1 cellular context compared by ENCODE assay signal in the genomic region with DNA sequence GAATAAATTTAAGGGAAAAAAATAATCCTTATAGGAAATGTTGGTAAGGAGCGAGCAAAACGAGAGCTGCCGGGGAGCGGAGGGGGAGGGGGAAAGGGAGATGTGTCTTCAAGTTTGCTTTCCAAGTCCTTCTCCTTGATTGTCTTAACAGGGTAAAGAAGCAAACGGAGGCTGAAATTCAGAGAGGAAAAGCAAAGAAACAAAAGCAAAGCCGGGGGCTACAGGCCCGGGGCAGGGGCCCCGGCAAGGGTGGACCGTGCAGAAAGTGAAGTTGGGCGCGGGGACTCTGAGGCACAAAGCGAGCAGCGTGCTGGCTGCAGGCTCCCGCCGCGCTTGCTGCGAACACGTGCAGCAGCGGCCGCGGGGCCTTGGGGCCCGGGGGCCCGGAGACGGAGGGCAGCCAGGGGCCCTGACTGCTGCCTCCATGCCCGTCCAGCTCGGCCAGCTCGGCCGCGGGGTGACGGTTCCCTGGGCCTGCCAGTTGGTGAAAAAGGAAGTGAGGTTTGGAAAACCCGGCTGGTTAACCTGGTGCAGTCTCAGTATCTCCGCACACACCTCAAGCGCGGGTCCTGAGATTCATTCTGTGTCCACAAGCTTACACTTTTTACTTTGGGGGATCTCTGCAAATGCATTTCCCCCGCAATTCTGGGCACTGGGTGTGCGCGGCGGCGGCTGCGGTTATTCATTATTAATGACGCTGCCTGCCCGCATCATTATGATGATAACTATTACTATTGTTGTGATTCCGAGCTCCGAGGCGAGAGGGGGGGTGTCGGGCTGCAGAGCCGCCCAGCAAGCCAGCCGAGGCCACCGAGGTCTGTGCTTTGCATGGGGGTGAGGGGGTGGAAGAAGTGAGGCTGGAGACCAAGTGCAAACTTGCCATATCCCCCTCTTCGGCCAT.
TF ChIP-seq lines count a peak whose summit lies in the region.

No MANE protein-coding gene starts in this region.

TF ChIP-seq in GM23338, 12 proteins besides CTCF, POLR2A, EP300 and RAD21 (continued from another document):
- TF ChIP-seq, protein P1, sequence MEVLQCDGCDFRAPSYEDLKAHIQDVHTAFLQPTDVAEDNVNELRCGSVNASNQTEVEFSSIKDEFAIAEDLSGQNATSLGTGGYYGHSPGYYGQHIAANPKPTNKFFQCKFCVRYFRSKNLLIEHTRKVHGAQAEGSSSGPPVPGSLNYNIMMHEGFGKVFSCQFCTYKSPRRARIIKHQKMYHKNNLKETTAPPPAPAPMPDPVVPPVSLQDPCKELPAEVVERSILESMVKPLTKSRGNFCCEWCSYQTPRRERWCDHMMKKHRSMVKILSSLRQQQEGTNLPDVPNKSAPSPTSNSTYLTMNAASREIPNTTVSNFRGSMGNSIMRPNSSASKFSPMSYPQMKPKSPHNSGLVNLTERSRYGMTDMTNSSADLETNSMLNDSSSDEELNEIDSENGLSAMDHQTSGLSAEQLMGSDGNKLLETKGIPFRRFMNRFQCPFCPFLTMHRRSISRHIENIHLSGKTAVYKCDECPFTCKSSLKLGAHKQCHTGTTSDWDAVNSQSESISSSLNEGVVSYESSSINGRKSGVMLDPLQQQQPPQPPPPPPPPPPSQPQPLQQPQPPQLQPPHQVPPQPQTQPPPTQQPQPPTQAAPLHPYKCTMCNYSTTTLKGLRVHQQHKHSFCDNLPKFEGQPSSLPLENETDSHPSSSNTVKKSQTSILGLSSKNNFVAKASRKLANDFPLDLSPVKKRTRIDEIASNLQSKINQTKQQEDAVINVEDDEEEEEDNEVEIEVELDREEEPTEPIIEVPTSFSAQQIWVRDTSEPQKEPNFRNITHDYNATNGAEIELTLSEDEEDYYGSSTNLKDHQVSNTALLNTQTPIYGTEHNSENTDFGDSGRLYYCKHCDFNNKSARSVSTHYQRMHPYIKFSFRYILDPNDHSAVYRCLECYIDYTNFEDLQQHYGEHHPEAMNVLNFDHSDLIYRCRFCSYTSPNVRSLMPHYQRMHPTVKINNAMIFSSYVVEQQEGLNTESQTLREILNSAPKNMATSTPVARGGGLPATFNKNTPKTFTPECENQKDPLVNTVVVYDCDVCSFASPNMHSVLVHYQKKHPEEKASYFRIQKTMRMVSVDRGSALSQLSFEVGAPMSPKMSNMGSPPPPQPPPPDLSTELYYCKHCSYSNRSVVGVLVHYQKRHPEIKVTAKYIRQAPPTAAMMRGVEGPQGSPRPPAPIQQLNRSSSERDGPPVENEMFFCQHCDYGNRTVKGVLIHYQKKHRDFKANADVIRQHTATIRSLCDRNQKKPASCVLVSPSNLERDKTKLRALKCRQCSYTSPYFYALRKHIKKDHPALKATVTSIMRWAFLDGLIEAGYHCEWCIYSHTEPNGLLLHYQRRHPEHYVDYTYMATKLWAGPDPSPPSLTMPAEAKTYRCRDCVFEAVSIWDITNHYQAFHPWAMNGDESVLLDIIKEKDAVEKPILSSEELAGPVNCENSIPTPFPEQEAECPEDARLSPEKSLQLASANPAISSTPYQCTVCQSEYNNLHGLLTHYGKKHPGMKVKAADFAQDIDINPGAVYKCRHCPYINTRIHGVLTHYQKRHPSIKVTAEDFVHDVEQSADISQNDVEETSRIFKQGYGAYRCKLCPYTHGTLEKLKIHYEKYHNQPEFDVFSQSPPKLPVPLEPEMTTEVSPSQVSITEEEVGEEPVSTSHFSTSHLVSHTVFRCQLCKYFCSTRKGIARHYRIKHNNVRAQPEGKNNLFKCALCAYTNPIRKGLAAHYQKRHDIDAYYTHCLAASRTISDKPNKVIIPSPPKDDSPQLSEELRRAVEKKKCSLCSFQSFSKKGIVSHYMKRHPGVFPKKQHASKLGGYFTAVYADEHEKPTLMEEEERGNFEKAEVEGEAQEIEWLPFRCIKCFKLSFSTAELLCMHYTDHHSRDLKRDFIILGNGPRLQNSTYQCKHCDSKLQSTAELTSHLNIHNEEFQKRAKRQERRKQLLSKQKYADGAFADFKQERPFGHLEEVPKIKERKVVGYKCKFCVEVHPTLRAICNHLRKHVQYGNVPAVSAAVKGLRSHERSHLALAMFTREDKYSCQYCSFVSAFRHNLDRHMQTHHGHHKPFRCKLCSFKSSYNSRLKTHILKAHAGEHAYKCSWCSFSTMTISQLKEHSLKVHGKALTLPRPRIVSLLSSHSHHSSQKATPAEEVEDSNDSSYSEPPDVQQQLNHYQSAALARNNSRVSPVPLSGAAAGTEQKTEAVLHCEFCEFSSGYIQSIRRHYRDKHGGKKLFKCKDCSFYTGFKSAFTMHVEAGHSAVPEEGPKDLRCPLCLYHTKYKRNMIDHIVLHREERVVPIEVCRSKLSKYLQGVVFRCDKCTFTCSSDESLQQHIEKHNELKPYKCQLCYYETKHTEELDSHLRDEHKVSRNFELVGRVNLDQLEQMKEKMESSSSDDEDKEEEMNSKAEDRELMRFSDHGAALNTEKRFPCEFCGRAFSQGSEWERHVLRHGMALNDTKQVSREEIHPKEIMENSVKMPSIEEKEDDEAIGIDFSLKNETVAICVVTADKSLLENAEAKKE (CRISPR knock-in tag; IDR thresholded peaks at IDR 0.05): no peak
- TF ChIP-seq ZNF331 (CRISPR knock-in tag; IDR thresholded peaks at IDR 0.05; ENCODE audit: low read depth): no peak
- TF ChIP-seq NANOG (IDR thresholded peaks at IDR 0.05; ENCODE audit: borderline replicate concordance): no peak
- TF ChIP-seq, protein P2, sequence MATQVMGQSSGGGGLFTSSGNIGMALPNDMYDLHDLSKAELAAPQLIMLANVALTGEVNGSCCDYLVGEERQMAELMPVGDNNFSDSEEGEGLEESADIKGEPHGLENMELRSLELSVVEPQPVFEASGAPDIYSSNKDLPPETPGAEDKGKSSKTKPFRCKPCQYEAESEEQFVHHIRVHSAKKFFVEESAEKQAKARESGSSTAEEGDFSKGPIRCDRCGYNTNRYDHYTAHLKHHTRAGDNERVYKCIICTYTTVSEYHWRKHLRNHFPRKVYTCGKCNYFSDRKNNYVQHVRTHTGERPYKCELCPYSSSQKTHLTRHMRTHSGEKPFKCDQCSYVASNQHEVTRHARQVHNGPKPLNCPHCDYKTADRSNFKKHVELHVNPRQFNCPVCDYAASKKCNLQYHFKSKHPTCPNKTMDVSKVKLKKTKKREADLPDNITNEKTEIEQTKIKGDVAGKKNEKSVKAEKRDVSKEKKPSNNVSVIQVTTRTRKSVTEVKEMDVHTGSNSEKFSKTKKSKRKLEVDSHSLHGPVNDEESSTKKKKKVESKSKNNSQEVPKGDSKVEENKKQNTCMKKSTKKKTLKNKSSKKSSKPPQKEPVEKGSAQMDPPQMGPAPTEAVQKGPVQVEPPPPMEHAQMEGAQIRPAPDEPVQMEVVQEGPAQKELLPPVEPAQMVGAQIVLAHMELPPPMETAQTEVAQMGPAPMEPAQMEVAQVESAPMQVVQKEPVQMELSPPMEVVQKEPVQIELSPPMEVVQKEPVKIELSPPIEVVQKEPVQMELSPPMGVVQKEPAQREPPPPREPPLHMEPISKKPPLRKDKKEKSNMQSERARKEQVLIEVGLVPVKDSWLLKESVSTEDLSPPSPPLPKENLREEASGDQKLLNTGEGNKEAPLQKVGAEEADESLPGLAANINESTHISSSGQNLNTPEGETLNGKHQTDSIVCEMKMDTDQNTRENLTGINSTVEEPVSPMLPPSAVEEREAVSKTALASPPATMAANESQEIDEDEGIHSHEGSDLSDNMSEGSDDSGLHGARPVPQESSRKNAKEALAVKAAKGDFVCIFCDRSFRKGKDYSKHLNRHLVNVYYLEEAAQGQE (IDR thresholded peaks at IDR 0.05; ENCODE audit: unreplicated experiment): no peak
- TF ChIP-seq ZNF114 (CRISPR knock-in tag; IDR thresholded peaks at IDR 0.05): no peak
- TF ChIP-seq POLR2AphosphoS5 (IDR thresholded peaks at IDR 0.05; ENCODE audit: low read depth): no peak
- no peak for TF ChIP-seq JUNB (IDR thresholded peaks at IDR 0.05; ENCODE audit: unreplicated experiment)
- TF ChIP-seq, protein P3, sequence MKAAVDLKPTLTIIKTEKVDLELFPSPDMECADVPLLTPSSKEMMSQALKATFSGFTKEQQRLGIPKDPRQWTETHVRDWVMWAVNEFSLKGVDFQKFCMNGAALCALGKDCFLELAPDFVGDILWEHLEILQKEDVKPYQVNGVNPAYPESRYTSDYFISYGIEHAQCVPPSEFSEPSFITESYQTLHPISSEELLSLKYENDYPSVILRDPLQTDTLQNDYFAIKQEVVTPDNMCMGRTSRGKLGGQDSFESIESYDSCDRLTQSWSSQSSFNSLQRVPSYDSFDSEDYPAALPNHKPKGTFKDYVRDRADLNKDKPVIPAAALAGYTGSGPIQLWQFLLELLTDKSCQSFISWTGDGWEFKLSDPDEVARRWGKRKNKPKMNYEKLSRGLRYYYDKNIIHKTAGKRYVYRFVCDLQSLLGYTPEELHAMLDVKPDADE (IDR thresholded peaks at IDR 0.05): no peak
- TF ChIP-seq EZH2phosphoT487 (IDR thresholded peaks at IDR 0.05; ENCODE audit: unreplicated experiment): no peak
- no peak for TF ChIP-seq EZH2 (IDR thresholded peaks at IDR 0.05; ENCODE audit: low read depth, unreplicated experiment)
- no peak for TF ChIP-seq CREB1 (CRISPR knock-in tag; IDR thresholded peaks at IDR 0.05; ENCODE audit: low read depth)
